ENCODE assay signal across 18 cellular contexts in genomic region chr2:226011716-226012115, GRCh38.
"Had no signal": no experiment of that assay in that cellular context is flagged by ENCODE, and none has a peak within 500 bp of the region (broad histone marks: within the 10 kb centered on the region; RNA-seq: fewer than 3 reads in every experiment).

No MANE protein-coding gene starts in this region.

- DNase-seq: cortex of kidney; dorsolateral prefrontal cortex; effector CD8-positive, alpha-beta T cell; heart left ventricle; hippocampal formation; kidney glomerular epithelial cell; mesendoderm; naive B cell; nephron progenitor cell; occipital lobe; pancreas; right lobe of liver; stimulated activated CD4-positive, alpha-beta T cell treated with anti-CD3 and anti-CD28 coated beads, Interleukin-4, amount 100 ng/mL, for 1 hour; stimulated activated CD8-positive, alpha-beta memory T cell treated with anti-CD3 and anti-CD28 coated beads, Interleukin-4, amount 100 ng/mL, for 48 hours; tibial artery; upper lobe of right lung had no signal

- H3K9me3 ChIP-seq: heart left ventricle, pancreas, prostate gland, right lobe of liver, tibial artery, upper lobe of right lung had no signal

- H3K4me1 ChIP-seq: heart left ventricle, pancreas, prostate gland, right lobe of liver, tibial artery, upper lobe of right lung had no signal

- H3K36me3 ChIP-seq: heart left ventricle, pancreas, prostate gland, right lobe of liver, tibial artery, upper lobe of right lung had no signal

- H3K27ac ChIP-seq: dorsolateral prefrontal cortex, heart left ventricle, pancreas, prostate gland, right lobe of liver, tibial artery, upper lobe of right lung had no signal

- H3K4me3 ChIP-seq: heart left ventricle, pancreas, prostate gland, right lobe of liver, tibial artery, upper lobe of right lung had no signal

- ATAC-seq: heart left ventricle; pancreas; right lobe of liver; stimulated activated effector memory CD8-positive, alpha-beta T cell treated with anti-CD3 and anti-CD28 coated beads, Interleukin-12 subunit alpha, Interleukin-12 subunit beta, amount 100 ng/mL, for 72 hours; upper lobe of right lung had no signal

- H3K27me3 ChIP-seq: heart left ventricle, pancreas, right lobe of liver, tibial artery, upper lobe of right lung had no signal
